9 cellular contexts compared by ENCODE assay signal in the genomic region with DNA sequence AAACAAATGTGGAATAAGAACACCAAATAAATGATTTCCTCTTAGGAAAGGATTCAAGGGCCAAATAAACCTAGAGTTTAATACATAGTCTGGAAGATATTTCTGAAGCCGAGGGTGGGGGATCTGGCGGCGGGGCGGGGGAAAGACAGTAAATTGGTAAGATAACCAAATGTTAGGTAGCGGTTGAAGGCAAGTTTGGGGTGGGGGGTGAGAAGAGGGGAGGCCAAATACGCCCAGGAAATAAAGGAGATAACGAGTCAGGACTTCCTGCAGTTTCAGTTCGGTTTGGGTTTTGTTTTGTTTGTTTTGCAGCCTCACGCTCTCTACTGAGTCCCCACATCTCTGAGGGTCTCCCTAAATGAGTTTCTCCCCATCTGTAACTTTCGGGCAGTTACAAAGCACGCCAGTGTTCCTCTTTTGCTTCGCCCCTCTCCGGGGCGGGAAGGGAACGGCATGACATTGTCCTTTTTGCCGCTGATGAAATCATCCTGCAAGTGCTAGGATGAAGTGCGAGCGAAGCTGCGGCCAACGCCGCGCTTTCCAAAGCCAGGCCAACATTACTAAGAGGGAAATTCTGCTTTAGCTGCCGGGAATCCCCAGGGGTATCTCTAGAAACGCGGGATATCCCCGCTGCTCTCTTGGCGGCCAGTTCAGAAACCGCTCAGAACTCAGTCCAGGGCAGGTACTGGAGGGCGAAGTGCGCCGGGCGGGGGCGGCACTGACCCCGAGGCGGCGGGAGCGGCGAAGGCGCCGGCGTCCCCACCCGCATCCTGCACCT. TPM values are rescaled to one million over a fixed set of nuclear protein-coding genes. Genes with fewer than 3 reads are reported as not detected.
DNase-seq lines count a peak whose midpoint lies in the region; ATAC-seq, FAIRE-seq and TF ChIP-seq lines count a peak whose summit lies in the region.
"Had no signal": no experiment of that assay in that cellular context is flagged by ENCODE, and none has a peak within 500 bp of the region (broad histone marks: within the 10 kb centered on the region; RNA-seq: fewer than 3 reads in every experiment).

No MANE protein-coding gene starts in this region.

- intact Hi-C loops in heart left ventricle (cut with DNase I) (loop anchor here in 7 of 10 donors (5.0 to 10.0 kb wide), 7 partner anchors 79 to 181 kb away; partner anchors contain the start of genes SWT1 (in 1 of the 7) and TRMT1L (in 1 of the 7)), psoas muscle (cut with DNase I) (loop anchor here in 1 of 2 donors (2.0 to 5.0 kb wide), 2 partner anchors 81 to 169 kb away; no protein-coding TSS in a partner anchor), aorta (cut with DNase I) (loop anchor here (2.0 to 5.0 kb wide), 3 partner anchors 91 to 163 kb away; no protein-coding TSS in a partner anchor)

- TF ChIP-seq CTCF in heart left ventricle (IDR thresholded peaks at IDR 0.05) (no peak), psoas muscle (IDR thresholded peaks at IDR 0.05) (no peak)

- H3K9me3 ChIP-seq in heart left ventricle: no peaks in the 10 kb centered on the region
- H3K9me3 ChIP-seq in psoas muscle: no peaks in the 10 kb centered on the region
- no peaks in the 10 kb centered on the region for H3K9me3 ChIP-seq in aorta (ENCODE audit: control insufficient read depth, low read length)

- H3K27ac ChIP-seq in heart left ventricle (peak overlapping the region; percentile 74 to 94 (median 92)), psoas muscle (peak overlapping the region; percentile 89), aorta (ENCODE audit: low read depth in 1 of 2, low read length in 2 of 2) (peak overlapping the region; percentile 81 to 96)

- FAIRE-seq in HTR-8/SVneo (lab: Jason Lieb, UNC): no peak
- FAIRE-seq: islet of Langerhans had no signal

- H3K27me3 ChIP-seq in heart left ventricle (no peaks in the 10 kb centered on the region), psoas muscle (ENCODE audit: insufficient read depth in 3 of 3, low read length in 2 of 3) (no peaks in the 10 kb centered on the region), aorta (ENCODE audit: control insufficient read depth in 1 of 2, insufficient read depth in 2 of 2, low read length in 1 of 2) (no peaks in the 10 kb centered on the region)

- peaks cover 0 to 15% of the 10 kb centered on the region in 2 donors for H3K36me3 Mint-ChIP-seq in activated naive CD4-positive, alpha-beta T cell treated with anti-CD3 and anti-CD28 coated beads, Interleukin-2, amount 50 U/mL, for 72 hours

- DNase-seq in DMS53 (lab: John Stamatoyannopoulos, UW): peak; percentile 79
- peak; percentile 28 for DNase-seq in HTR-8/SVneo (ENCODE audit: insufficient read length, low spot score)
- peak; percentile 32 for DNase-seq in SK-MEL-5 (ENCODE audit: low read depth, low spot score)
- DNase-seq in activated naive CD4-positive, alpha-beta T cell treated with anti-CD3 and anti-CD28 coated beads, Interleukin-2, amount 50 U/mL, for 72 hours (ENCODE audit: low spot score in 2 of 2): peak; percentile 52 to 92
- peak; percentile 51 to 74 (median 68) for DNase-seq in heart left ventricle
- peak; percentile 41 to 70 for DNase-seq in psoas muscle
- DNase-seq in aorta: peak; percentile 77 to 82

- H3K4me1 ChIP-seq in heart left ventricle (peaks cover 0 to 52% (median 20%) of the 10 kb centered on the region in 12 donors), psoas muscle (peaks cover 20% of the 10 kb centered on the region), aorta (ENCODE audit: control insufficient read depth in 1 of 2, insufficient read depth in 2 of 2, low read length in 2 of 2) (peaks cover 7 to 17% of the 10 kb centered on the region in 2 donors)

- peak overlapping the region; percentile 91 to 99 for H3K27ac Mint-ChIP-seq in activated naive CD4-positive, alpha-beta T cell treated with anti-CD3 and anti-CD28 coated beads, Interleukin-2, amount 50 U/mL, for 72 hours

- 0 to 1% (median 1%) methylated on average over 22 to 42 of the region's 42 CpGs for WGBS in heart left ventricle, 4 donors
- WGBS in psoas muscle, 3 donors: 3 to 7% (median 4%) methylated on average over 41 to 42 of the region's 42 CpGs
- WGBS in aorta, 2 donors: 0% methylated on average over 37 to 42 of the region's 42 CpGs

- H3K4me3 ChIP-seq in heart left ventricle (peak overlapping the region; percentile 65 to 98 (median 83)), psoas muscle (peak overlapping the region; percentile 80), aorta (ENCODE audit: low read length in 2 of 2) (peak overlapping the region; percentile 64 to 100)

- in situ Hi-C loops in SK-MEL-5 (cut with HindIII; ENCODE audit: low pct_unique_long_range_greater_than_20kb, low sequenced_read_pairs): no loop called here

- TF ChIP-seq POLR2A in heart left ventricle (IDR thresholded peaks at IDR 0.05): no peak

- ATAC-seq in GM21390 (IDR thresholded peaks at IDR 0.05; ENCODE audit: unreplicated experiment) (peak; percentile 51), heart left ventricle (peak; percentile 10 to 76 (median 60)), psoas muscle (peak; percentile 72 to 85 (median 78)), aorta (ENCODE audit: low FRiP score) (peak; percentile 59)
- ATAC-seq in activated naive CD4-positive, alpha-beta T cell treated with anti-CD3 and anti-CD28 coated beads, Interleukin-2, amount 50 U/mL, for 72 hours: peak; percentile 72 to 86

- H3K9me3 Mint-ChIP-seq in activated naive CD4-positive, alpha-beta T cell treated with anti-CD3 and anti-CD28 coated beads, Interleukin-2, amount 50 U/mL, for 72 hours: no peaks in the 10 kb centered on the region

- H3K36me3 ChIP-seq in heart left ventricle (no peaks in the 10 kb centered on the region), psoas muscle (ENCODE audit: insufficient read depth in 1 of 2, low read depth in 1 of 2) (no peaks in the 10 kb centered on the region), aorta (ENCODE audit: control insufficient read depth in 1 of 2, insufficient read depth in 2 of 2, low read length in 1 of 2) (peaks cover 0 to 3% of the 10 kb centered on the region in 2 donors)

RNA-seq across cellular contexts. Expression of gene NIBAN1, which starts 0.8 kb away (rescaled TPM):
- total RNA-seq in SK-MEL-5 (2014; rRNA removed; shearing (Covaris generic)): 14.4 and 18.6 TPM in 2 replicates
- polyA plus RNA-seq in SK-MEL-5 (2015; cell fraction: cytosol; rRNA removed): 18.1 and 25.6 TPM in 2 replicates
- 16.8 and 23.1 TPM in 2 replicates for polyA plus RNA-seq in SK-MEL-5 (2015; cell fraction: nucleus; rRNA removed)
- total RNA-seq in activated naive CD4-positive, alpha-beta T cell treated with anti-CD3 and anti-CD28 coated beads, Interleukin-2, amount 50 U/mL, for 72 hours: 10 to 100 TPM in 1 of 2 donors, 1 to 10 TPM in 1; 3.4 to 19.4 TPM
- 100 to 1,000 TPM; 223 to 609 (median 282) TPM for total RNA-seq in heart left ventricle
- polyA plus RNA-seq in heart left ventricle: 100 to 1,000 TPM in 1 of 2 donors, 10 to 100 TPM in 1; 86.0 to 132 TPM
- total RNA-seq in psoas muscle: 100 to 1,000 TPM in 2 of 4 donors, 10 to 100 TPM in 2; 50.6 to 112 (median 98.0) TPM
- polyA plus RNA-seq in psoas muscle: 10 to 100 TPM in 2 of 3 donors, 1 to 10 TPM in 1; 9.0 to 25.0 (median 10.7) TPM
- total RNA-seq in aorta: 100 to 1,000 TPM; 185 to 229 TPM
- 10 to 100 TPM; 54.9 to 71.4 TPM for polyA plus RNA-seq in aorta

Comparison
In these comparisons a context has a peak if more than half of its experiments do, and no peak if none do; other contexts are left out.
1. Peak in every context shown above with its lines: DNase-seq, ATAC-seq, H3K4me3 ChIP-seq and H3K27ac ChIP-seq.
2. DNase-seq: peak in every context shown above with its lines; median percentile 80 in aorta; 79 in DMS53; 72 in activated naive CD4-positive, alpha-beta T cell treated with anti-CD3 and anti-CD28 coated beads, Interleukin-2, amount 50 U/mL, for 72 hours; 68 in heart left ventricle; 56 in psoas muscle; 32 in SK-MEL-5; 28 in HTR-8/SVneo.